16 cellular contexts compared by ENCODE assay signal in genomic region chr10:11687779-11688447, GRCh38. TPM values are rescaled to one million over a fixed set of nuclear protein-coding genes. Genes with fewer than 3 reads are reported as not detected.
DNase-seq lines count a peak whose midpoint lies in the region; ATAC-seq and TF ChIP-seq lines count a peak whose summit lies in the region.
"Had no signal": no experiment of that assay in that cellular context is flagged by ENCODE, and none has a peak within 500 bp of the region (broad histone marks: within the 10 kb centered on the region; RNA-seq: fewer than 3 reads in every experiment).

No MANE protein-coding gene starts in this region.

- no peaks in the 10 kb centered on the region for H3K9me3 ChIP-seq in BLaER1
- H3K9me3 ChIP-seq in mammary epithelial cell (replicated peaks; ENCODE audit: insufficient read depth, low read length): no peaks in the 10 kb centered on the region
- H3K9me3 ChIP-seq: testis had no signal

- H3K36me3 Mint-ChIP-seq in naive B cell (no peaks in the 10 kb centered on the region), CD14-positive monocyte (no peaks in the 10 kb centered on the region)

- intact Hi-C loops in mammary epithelial cell (cut with micrococcal nuclease): no loop called here
- intact Hi-C loops in CD14-positive monocyte (cut with micrococcal nuclease): no loop called here

- peak overlapping the region; percentile 0; the same call in 1 of the 2 replicates for H3K9ac ChIP-seq in BLaER1
- no peak overlapping the region for H3K9ac ChIP-seq in mammary epithelial cell (ENCODE audit: insufficient read depth, low read length)

- H3K27me3 ChIP-seq in BLaER1 (no peaks in the 10 kb centered on the region), mammary epithelial cell (ENCODE audit: insufficient read depth, low read length) (no peaks in the 10 kb centered on the region)
- H3K27me3 ChIP-seq: testis had no signal

- TF ChIP-seq CTCF in LNCaP clone FGC (IDR thresholded peaks at IDR 0.05; ENCODE audit: control insufficient read depth, extremely low read depth, insufficient read depth): no peak
- no peak for TF ChIP-seq CTCF in mammary epithelial cell (conservative IDR thresholded peaks at IDR 0.05 in 1 of 2, IDR thresholded peaks at IDR 0.05 in 1 of 2; ENCODE audit: extremely low read depth in 1 of 2, insufficient read depth in 1 of 2, low read depth in 1 of 2, low read length in 2 of 2)
- TF ChIP-seq CTCF in CD14-positive monocyte (IDR thresholded peaks at IDR 0.05): no peak

- H3K4me1 Mint-ChIP-seq in naive B cell: peaks cover 58 to 84% (median 70%) of the 10 kb centered on the region in 3 donors
- H3K4me1 Mint-ChIP-seq in CD14-positive monocyte: peaks cover 48% of the 10 kb centered on the region

- in situ Hi-C loops in mammary epithelial cell (cut with MboI; ENCODE audit: low sequenced_read_pairs in 2 of 2): no loop called here
- in situ Hi-C loops in KBM-7 (cut with MboI; ENCODE audit: low pct_unique_long_range_greater_than_20kb, low sequenced_read_pairs): no loop called here

- CTCF ChIA-PET in mammary epithelial cell (lab: Charles Lee; ENCODE audit: low non-redundant PET): no interaction called here

- no peaks in the 10 kb centered on the region for H3K27me3 Mint-ChIP-seq in naive B cell
- peaks cover 4 to 20% (median 18%) of the 10 kb centered on the region in 3 donors for H3K27me3 Mint-ChIP-seq in CD14-positive monocyte (ENCODE audit: low read depth in 3 of 3)

- H3K36me3 ChIP-seq in BLaER1 (no peaks in the 10 kb centered on the region), mammary epithelial cell (ENCODE audit: insufficient read depth, low read length) (no peaks in the 10 kb centered on the region)

- H3K4me3 Mint-ChIP-seq in naive B cell (peak overlapping the region in 7 of 8 donors; percentile 23 to 90 (median 57)), CD14-positive monocyte (no peak overlapping the region)
- H3K4me3 Mint-ChIP-seq: activated T-cell treated with anti-CD3 and anti-CD28 coated beads, Interleukin-2, amount 50 U/mL, for 72 hours had no signal

- H4K20me1 ChIP-seq in BLaER1: no peaks in the 10 kb centered on the region
- H4K20me1 ChIP-seq in mammary epithelial cell (ENCODE audit: insufficient read depth, low read length): no peaks in the 10 kb centered on the region

- H3K27ac ChIP-seq in BLaER1: peak overlapping the region; percentile 90
- H3K27ac ChIP-seq in mammary epithelial cell (ENCODE audit: insufficient read depth, low read depth, low read length): no peak overlapping the region
- H3K27ac ChIP-seq: testis had no signal

- H3K4me3 ChIP-seq in BLaER1 (no peak overlapping the region), LNCaP clone FGC (ENCODE audit: low read depth, low read length) (no peak overlapping the region), mammary epithelial cell (replicated peaks in 1 of 3; ENCODE audit: insufficient read depth in 1 of 3, low read depth in 2 of 3, low read length in 3 of 3) (no peak overlapping the region)
- H3K4me3 ChIP-seq: lung, testis had no signal

- H3K4me2 ChIP-seq in BLaER1 (peak overlapping the region; percentile 97), mammary epithelial cell (ENCODE audit: insufficient read depth, low read depth, low read length) (no peak overlapping the region)

- no TSS peak for BruUV-seq in mammary epithelial cell (replicated peaks; lab: Mats Ljungman, UMichigan)

- peak; percentile 75 for DNase-seq in LNCaP clone FGC (ENCODE audit: low read depth)
- DNase-seq in mammary epithelial cell: peak; percentile 71
- no peak for DNase-seq in naive B cell
- DNase-seq in KBM-7: no peak
- DNase-seq in CD14-positive monocyte (ENCODE audit: low spot score): no peak
- DNase-seq: activated CD4-positive, alpha-beta T cell treated with anti-CD3 and anti-CD28 coated beads, Interleukin-2, amount 50 U/mL, for 4 hours; activated T-cell treated with anti-CD3 and anti-CD28 coated beads, Interleukin-2, amount 50 U/mL, for 72 hours; aorta; DMS79; foreskin fibroblast; T1000; testis had no signal

- no peak for ATAC-seq in naive B cell (ENCODE audit: low read depth in 2 of 2)
- ATAC-seq in HG02884 (IDR thresholded peaks at IDR 0.05; ENCODE audit: unreplicated experiment): no peak
- no peak for ATAC-seq in HG03108 (IDR thresholded peaks at IDR 0.05; ENCODE audit: unreplicated experiment)
- ATAC-seq: activated T-cell treated with anti-CD3 and anti-CD28 coated beads, Interleukin-2, amount 50 U/mL, for 72 hours had no signal

- H3K9me3 Mint-ChIP-seq in naive B cell (no peaks in the 10 kb centered on the region), CD14-positive monocyte (peaks cover 0 to 2% (median 0%) of the 10 kb centered on the region in 7 donors)
- H3K9me3 Mint-ChIP-seq: activated T-cell treated with anti-CD3 and anti-CD28 coated beads, Interleukin-2, amount 50 U/mL, for 72 hours had no signal

- 64% methylated on average over 7 of the region's 8 CpGs for WGBS in mammary epithelial cell (ENCODE audit: low coverage, missing lambda C conversion rate)

- H3K79me2 ChIP-seq in mammary epithelial cell (ENCODE audit: insufficient read depth, low read length): no peaks in the 10 kb centered on the region

- H3K27ac Mint-ChIP-seq in naive B cell (peak overlapping the region in 4 of 6 donors; percentile 82 to 94 (median 90)), CD14-positive monocyte (peak overlapping the region in 1 of 7 donors; percentile 30)
- H3K27ac Mint-ChIP-seq: activated T-cell treated with anti-CD3 and anti-CD28 coated beads, Interleukin-2, amount 50 U/mL, for 72 hours had no signal

- H3K4me1 ChIP-seq in BLaER1 (peaks cover 66% of the 10 kb centered on the region), mammary epithelial cell (ENCODE audit: insufficient read depth, low read length) (peaks cover 31% of the 10 kb centered on the region)

- no peak overlapping the region for H2AFZ ChIP-seq in mammary epithelial cell (ENCODE audit: low read depth, low read length)

- dilution Hi-C loops in mammary epithelial cell (cut with HindIII; ENCODE audit: low sequenced_read_pairs): loop anchor here (5.0 kb wide), 1 partner anchor 39 kb away; no protein-coding TSS in a partner anchor

RNA-seq across cellular contexts. Expression of gene ECHDC3, which starts 54.3 kb away (rescaled TPM):
- total RNA-seq in mammary epithelial cell: 10 to 100 TPM in 1 of 2 donors, 1 to 10 TPM in 1; 6.9 to 30.8 TPM
- polyA plus RNA-seq in mammary epithelial cell (9.6 TPM), naive B cell (ENCODE audit: low read depth in 6 of 6) (1 to 10 TPM; 1.1 to 2.8 (median 2.0) TPM), CD14-positive monocyte (10 to 100 TPM in 1 of 2 donors, 1 to 10 TPM in 1; 9.4 to 10.6 TPM)
- not detected for polyA minus RNA-seq in mammary epithelial cell

Comparison
In these comparisons a context has a peak if more than half of its experiments do, and no peak if none do; other contexts are left out.
1. DNase-seq: peak in LNCaP clone FGC (single experiment) and mammary epithelial cell (single experiment); none in naive B cell (single experiment), KBM-7 (single experiment) and CD14-positive monocyte (single experiment).
2. H3K4me3 Mint-ChIP-seq: peak in naive B cell (7 of 8); none in CD14-positive monocyte (0 of 2).